Comparison of ENCODE assay signal across 18 cellular contexts in the genomic region with DNA sequence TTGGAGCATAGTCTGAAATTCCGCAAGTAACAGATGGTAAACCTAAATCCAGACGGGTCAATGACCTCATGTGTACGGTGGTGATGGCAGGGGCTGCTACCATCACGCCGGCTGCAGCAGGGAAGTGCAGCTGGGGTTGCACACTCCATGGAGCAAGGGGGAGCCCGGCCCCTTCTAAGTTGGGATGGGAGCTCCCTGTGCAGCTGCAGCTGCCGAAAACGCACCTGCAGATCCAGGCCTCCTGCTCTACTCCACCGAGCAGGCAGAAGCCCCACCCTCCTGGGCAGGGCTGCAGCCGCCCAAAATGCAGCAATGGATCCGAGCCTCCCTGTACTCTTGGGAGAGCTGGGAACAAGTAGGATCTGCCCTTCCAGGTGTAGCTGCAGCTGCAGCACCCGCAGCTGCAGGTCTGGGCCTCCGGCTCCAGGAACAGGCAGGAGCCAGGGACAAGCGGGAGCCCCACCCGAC. TPM values are rescaled to one million over a fixed set of nuclear protein-coding genes. Genes with fewer than 3 reads are reported as not detected.
DNase-seq lines count a peak whose midpoint lies in the region; ATAC-seq and TF ChIP-seq lines count a peak whose summit lies in the region.
"Had no signal": no experiment of that assay in that cellular context is flagged by ENCODE, and none has a peak within 500 bp of the region (broad histone marks: within the 10 kb centered on the region; RNA-seq: fewer than 3 reads in every experiment).

No MANE protein-coding gene starts in this region.

- no peak overlapping the region for H3K4ac ChIP-seq in mesendoderm (ENCODE audit: low read depth, low read length)

- H2BK120ac ChIP-seq in mesendoderm (ENCODE audit: low read depth, low read length): no peak overlapping the region

- H2AK5ac ChIP-seq in mesendoderm (ENCODE audit: low read length): no peak overlapping the region

- no peaks in the 10 kb centered on the region for H3K9me3 ChIP-seq in gastroesophageal sphincter
- H3K9me3 ChIP-seq: A549, SK-N-SH had no signal

- H3K27ac ChIP-seq in gastroesophageal sphincter: no peak overlapping the region
- H3K27ac ChIP-seq in mesendoderm (ENCODE audit: low read depth, low read length): no peak overlapping the region
- H3K27ac ChIP-seq: A549 had no signal

- H3K4me2 ChIP-seq in mesendoderm (ENCODE audit: low read length): no peak overlapping the region
- H3K4me2 ChIP-seq: A549, SK-N-SH had no signal

- TF ChIP-seq POLR2A in gastroesophageal sphincter (IDR thresholded peaks at IDR 0.05): no peak

- no peaks in the 10 kb centered on the region for H3K79me2 ChIP-seq in mesendoderm (ENCODE audit: control insufficient read depth, insufficient read depth, low read length)

- no peaks in the 10 kb centered on the region for H3K36me3 ChIP-seq in gastroesophageal sphincter
- no peaks in the 10 kb centered on the region for H3K36me3 ChIP-seq in mesendoderm (ENCODE audit: control insufficient read depth, insufficient read depth, low read length)

- no peak overlapping the region for H3K18ac ChIP-seq in mesendoderm (ENCODE audit: low read length)

- H3K4me1 ChIP-seq in gastroesophageal sphincter (no peaks in the 10 kb centered on the region), mesendoderm (ENCODE audit: control insufficient read depth, low read depth, low read length) (no peaks in the 10 kb centered on the region)
- H3K4me1 ChIP-seq: A549 had no signal

- no peak overlapping the region for H4K5ac ChIP-seq in mesendoderm (ENCODE audit: low read length)

- no peak overlapping the region for H4K8ac ChIP-seq in mesendoderm (ENCODE audit: low read depth, low read length)

- WGBS in gastroesophageal sphincter (ENCODE audit: low coverage in 1 of 2), 2 donors: 87% methylated on average over 3 of the region's 15 CpGs; no CpG with 5 or more reads in 1 of the 2 donors
- WGBS in mesendoderm (ENCODE audit: extremely low coverage, insufficient coverage, low lambda C conversion rate): no CpG with 5 or more reads among the region's 15 CpGs

- H3K23ac ChIP-seq in mesendoderm (ENCODE audit: low read length): no peak overlapping the region

- no peak overlapping the region for H2BK5ac ChIP-seq in mesendoderm (ENCODE audit: low read length)

- ATAC-seq in gastroesophageal sphincter (peak; percentile 3), esophagus mucosa (no peak)
- ATAC-seq: PC-3 had no signal

- no peak for TF ChIP-seq EP300 in gastroesophageal sphincter (IDR thresholded peaks at IDR 0.05)

- H3K79me1 ChIP-seq in mesendoderm (ENCODE audit: low read length): no peaks in the 10 kb centered on the region

- H3K27me3 ChIP-seq in gastroesophageal sphincter (no peaks in the 10 kb centered on the region), mesendoderm (ENCODE audit: insufficient read depth, low read length, poor library complexity) (no peaks in the 10 kb centered on the region)

- TF ChIP-seq CTCF in gastroesophageal sphincter (IDR thresholded peaks at IDR 0.05): no peak

- H3K9ac ChIP-seq in mesendoderm (ENCODE audit: low read length): no peak overlapping the region
- H3K9ac ChIP-seq: SK-N-SH had no signal

- peak overlapping the region; percentile 67 for H3K56ac ChIP-seq in mesendoderm (ENCODE audit: low read length)

- no peak overlapping the region for H3K4me3 ChIP-seq in gastroesophageal sphincter
- no peak overlapping the region for H3K4me3 ChIP-seq in mesendoderm (ENCODE audit: low read length)
- H3K4me3 ChIP-seq: A549 had no signal

- H2BK15ac ChIP-seq in mesendoderm (replicated peaks; ENCODE audit: low read depth): no peak overlapping the region

- DNase-seq in DMS 273 treated with DMSO at 0.1 percent for 48 hours (lab: John Stamatoyannopoulos, UW) (peak; percentile 9), NCI-H2171 treated with DMSO at 0.1 percent for 48 hours (lab: John Stamatoyannopoulos, UW) (peak; percentile 63), mesendoderm (no peak), NCI-H1092 (lab: John Stamatoyannopoulos, UW) (no peak), NCI-H128 (lab: John Stamatoyannopoulos, UW; ENCODE audit: unreplicated experiment) (no peak)
- DNase-seq: CD4-positive, alpha-beta T cell; DND-41; GF-D8; MV-4-11; NCI-H1436 treated with DMSO at 0.1 percent for 48 hours; NCI-H2081 treated with DMSO at 0.1 percent for 48 hours; NCI-H345; NCI-H526 treated with DMSO at 0.1 percent for 48 hours; PC-3; SK-N-SH had no signal

RNA-seq across cellular contexts. Expression of a gene that starts 25.5 kb away (rescaled TPM):
- total RNA-seq in gastroesophageal sphincter (1 to 10 TPM; 6.1 to 9.8 (median 8.7) TPM), esophagus mucosa (2.9 TPM)
- 5.0 TPM for polyA plus RNA-seq in mesendoderm (2013, experiment 1 of 2)
- 4.9 TPM for polyA plus RNA-seq in mesendoderm (2013, experiment 2 of 2)

RNA-seq across cellular contexts. Expression of a gene that starts 45.8 kb away (rescaled TPM):
- total RNA-seq in gastroesophageal sphincter: 10 to 100 TPM; 19.3 to 33.1 (median 25.1) TPM
- 22.1 TPM for polyA plus RNA-seq in mesendoderm (2013, experiment 1 of 2)
- 23.0 TPM for polyA plus RNA-seq in mesendoderm (2013, experiment 2 of 2)
- total RNA-seq in esophagus mucosa: 5.3 TPM

Comparison
In these comparisons a context has a peak if more than half of its experiments do, and no peak if none do; other contexts are left out.
1. DNase-seq: peak in DMS 273 treated with DMSO at 0.1 percent for 48 hours (single experiment) and NCI-H2171 treated with DMSO at 0.1 percent for 48 hours (single experiment); none in mesendoderm (single experiment), NCI-H1092 (single experiment) and NCI-H128 (single experiment).